25 cellular contexts compared by ENCODE assay signal in genomic region chr14:98984027-98984718, GRCh38.
A peak's percentile ranks its signal among the peaks of the same experiment; 100 is the strongest.
DNase-seq lines count a peak whose midpoint lies in the region; ATAC-seq, FAIRE-seq and TF ChIP-seq lines count a peak whose summit lies in the region.
"Had no signal": no experiment of that assay in that cellular context is flagged by ENCODE, and none has a peak within 500 bp of the region (broad histone marks: within the 10 kb centered on the region; RNA-seq: fewer than 3 reads in every experiment).

No MANE protein-coding gene starts in this region.

- no peak overlapping the region for H3K27ac ChIP-seq in kidney (ENCODE audit: low read depth in 2 of 2, low read length in 2 of 2)
- H3K27ac ChIP-seq: 22Rv1, adrenal gland, breast epithelium, epithelial cell of prostate, hepatocyte, SK-N-MC had no signal

- no peak for TF ChIP-seq CTCF in kidney (IDR thresholded peaks at IDR 0.05; ENCODE audit: borderline replicate concordance, extremely low read depth, insufficient read depth)
- no peak for TF ChIP-seq CTCF in GM10266 (IDR thresholded peaks at IDR 0.05; ENCODE audit: control insufficient read depth, insufficient read depth, low read depth, missing control alignments)

- no peak for FAIRE-seq in kidney (lab: Jason Lieb, UNC)

- H3K4me3 Mint-ChIP-seq in T-helper 1 cell treated with Interleukin-12 subunit alpha and Interleukin-12 subunit beta and Interleukin-4 antibody, amounts not matched to agents 30 μg/mL and 1 μg/mL, for 36 hours, result peak overlapping the region; percentile 41
- peak overlapping the region; percentile 68 for H3K4me3 Mint-ChIP-seq in activated naive CD8-positive, alpha-beta T cell
- H3K4me3 Mint-ChIP-seq in naive thymus-derived CD8-positive, alpha-beta T cell, result peak overlapping the region; percentile 68 to 89 (median 84)

- no peaks in the 10 kb centered on the region for H3K9me3 ChIP-seq in kidney (ENCODE audit: control insufficient read depth in 1 of 2, low read length in 2 of 2)
- H3K9me3 ChIP-seq: adrenal gland, breast epithelium had no signal

- H3K27me3 Mint-ChIP-seq in T-helper 1 cell treated with Interleukin-12 subunit alpha and Interleukin-12 subunit beta and Interleukin-4 antibody, amounts not matched to agents 30 μg/mL and 1 μg/mL, for 36 hours (ENCODE audit: low read depth), result no peaks in the 10 kb centered on the region
- H3K27me3 Mint-ChIP-seq in activated naive CD8-positive, alpha-beta T cell, result no peaks in the 10 kb centered on the region
- no peaks in the 10 kb centered on the region for H3K27me3 Mint-ChIP-seq in naive thymus-derived CD8-positive, alpha-beta T cell

- H3K36me3 Mint-ChIP-seq in T-helper 1 cell treated with Interleukin-12 subunit alpha and Interleukin-12 subunit beta and Interleukin-4 antibody, amounts not matched to agents 30 μg/mL and 1 μg/mL, for 36 hours (ENCODE audit: low read depth), result peaks cover 2% of the 10 kb centered on the region
- H3K36me3 Mint-ChIP-seq in activated naive CD8-positive, alpha-beta T cell, result peaks cover 3% of the 10 kb centered on the region
- H3K36me3 Mint-ChIP-seq in naive thymus-derived CD8-positive, alpha-beta T cell, result peaks cover 0 to 7% (median 0%) of the 10 kb centered on the region in 3 donors

- H3K9ac ChIP-seq in kidney (ENCODE audit: low read length in 2 of 2), result no peak overlapping the region

- peak overlapping the region; percentile 33 for H3K4me3 ChIP-seq in Jurkat, Clone E6-1 (ENCODE audit: low read length)
- no peak overlapping the region for H3K4me3 ChIP-seq in kidney (ENCODE audit: low read length in 2 of 2)
- H3K4me3 ChIP-seq: adrenal gland, breast epithelium, hepatocyte, SK-N-MC had no signal

- ATAC-seq in naive thymus-derived CD8-positive, alpha-beta T cell, result peak in 1 of 2 donors; percentile 64
- ATAC-seq in HG03521 (IDR thresholded peaks at IDR 0.05; ENCODE audit: unreplicated experiment), result no peak

- POLR2A ChIA-PET in naive thymus-derived CD8-positive, alpha-beta T cell (lab: Charles Lee), result interaction anchor here (0.6 to 1.5 kb wide), 9 partner anchors 10 to 288 kb away, joined by 3 to 5 read pairs (median 4); partner anchors contain the start of gene BCL11B

- intact Hi-C loops in kidney (cut with DNase I), result no loop called here

- no peaks in the 10 kb centered on the region for H3K4me1 ChIP-seq in kidney (ENCODE audit: control insufficient read depth in 1 of 2, insufficient read depth in 1 of 2, low read depth in 1 of 2, low read length in 2 of 2)
- H3K4me1 ChIP-seq: adrenal gland, breast epithelium had no signal

- peaks cover 38% of the 10 kb centered on the region for H3K4me1 Mint-ChIP-seq in T-helper 1 cell treated with Interleukin-12 subunit alpha and Interleukin-12 subunit beta and Interleukin-4 antibody, amounts not matched to agents 30 μg/mL and 1 μg/mL, for 36 hours (ENCODE audit: low read depth)
- H3K4me1 Mint-ChIP-seq in activated naive CD8-positive, alpha-beta T cell (ENCODE audit: low read depth), result peaks cover 39% of the 10 kb centered on the region
- H3K4me1 Mint-ChIP-seq in naive thymus-derived CD8-positive, alpha-beta T cell, result peaks cover 35 to 49% (median 39%) of the 10 kb centered on the region in 4 donors

- no peaks in the 10 kb centered on the region for H3K36me3 ChIP-seq in kidney (ENCODE audit: control insufficient read depth in 1 of 2, insufficient read depth in 2 of 2, low read length in 2 of 2)
- H3K36me3 ChIP-seq: adrenal gland, breast epithelium had no signal

- H3K27ac Mint-ChIP-seq in T-helper 1 cell treated with Interleukin-12 subunit alpha and Interleukin-12 subunit beta and Interleukin-4 antibody, amounts not matched to agents 30 μg/mL and 1 μg/mL, for 36 hours, result peak overlapping the region; percentile 91
- H3K27ac Mint-ChIP-seq in activated naive CD8-positive, alpha-beta T cell, result peak overlapping the region; percentile 85
- peak overlapping the region; percentile 89 to 98 (median 94) for H3K27ac Mint-ChIP-seq in naive thymus-derived CD8-positive, alpha-beta T cell

- no peak for DNase-seq in T-helper 1 cell
- DNase-seq in Jurkat, Clone E6-1 (ENCODE audit: low read depth, low spot score), result peak; percentile 61
- no peak for DNase-seq in naive thymus-derived CD8-positive, alpha-beta T cell
- no peak for DNase-seq in kidney
- no peak for DNase-seq in GM10266 (ENCODE audit: extremely low spot score)
- DNase-seq: adrenal gland, AML-193, Calu3, dermis blood vessel endothelial cell, foreskin fibroblast, GOT3, Kasumi-1, NCI-H1092 treated with DMSO at 0.1 percent for 48 hours, NCI-H2081 treated with DMSO at 0.1 percent for 48 hours, NCI-H524 treated with DMSO at 0.1 percent for 48 hours, nucleus accumbens, T1000 had no signal

- H3K9me3 Mint-ChIP-seq in T-helper 1 cell treated with Interleukin-12 subunit alpha and Interleukin-12 subunit beta and Interleukin-4 antibody, amounts not matched to agents 30 μg/mL and 1 μg/mL, for 36 hours, result peaks cover 10% of the 10 kb centered on the region
- H3K9me3 Mint-ChIP-seq in activated naive CD8-positive, alpha-beta T cell (ENCODE audit: low read depth), result peaks cover 4% of the 10 kb centered on the region
- H3K9me3 Mint-ChIP-seq in naive thymus-derived CD8-positive, alpha-beta T cell, result peaks cover 0 to 14% (median 4%) of the 10 kb centered on the region in 9 donors
